ENCODE assay signal across 37 cellular contexts in the genomic region with DNA sequence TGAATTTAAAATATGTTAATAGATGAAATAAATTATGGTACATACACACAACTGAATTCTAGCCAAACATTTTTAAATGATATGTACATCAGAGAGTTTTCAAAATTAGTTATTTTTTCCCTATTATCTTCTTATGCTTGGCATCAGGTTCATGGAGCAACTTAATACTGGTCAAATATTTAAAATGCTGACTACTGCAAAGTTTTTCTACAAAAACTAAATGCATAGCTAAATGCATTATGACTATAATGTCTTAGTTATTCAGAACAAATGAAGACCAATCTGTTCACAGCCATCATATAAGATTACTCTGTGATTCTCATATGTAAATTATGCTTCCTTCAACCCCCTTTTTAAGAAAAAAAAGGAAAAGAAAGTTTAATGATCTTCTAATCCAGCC. TPM values are rescaled to one million over a fixed set of nuclear protein-coding genes. Genes with fewer than 3 reads are reported as not detected.
"Had no signal": no experiment of that assay in that cellular context is flagged by ENCODE, and none has a peak within 500 bp of the region (broad histone marks: within the 10 kb centered on the region; RNA-seq: fewer than 3 reads in every experiment).

No MANE protein-coding gene starts in this region.

- H3K36me3 Mint-ChIP-seq: naive thymus-derived CD4-positive, alpha-beta T cell; natural killer cell; neural progenitor cell; stimulated activated memory B cell treated with anti-CD40 and anti-IgM and Interleukin-4, amounts not matched to agents 10 μg/mL and 1 μg/mL and 100 μg/mL, for 72 hours; type B pancreatic cell had no signal

- H2AFZ ChIP-seq: neural progenitor cell, parathyroid adenoma had no signal

- H3K4me3 Mint-ChIP-seq: naive thymus-derived CD4-positive, alpha-beta T cell; natural killer cell; nephron; neural progenitor cell; stimulated activated memory B cell treated with anti-CD40 and anti-IgM and Interleukin-4, amounts not matched to agents 10 μg/mL and 1 μg/mL and 100 μg/mL, for 72 hours; stimulated activated naive CD8-positive, alpha-beta T cell treated with anti-CD3 and anti-CD28 coated beads, Interleukin-15, amount 100 ng/mL, for 72 hours; type B pancreatic cell had no signal

- H3K9ac ChIP-seq: neural progenitor cell, parathyroid adenoma had no signal

- H3K4me3 ChIP-seq: neural progenitor cell, ovary, psoas muscle, skin epidermis, smooth muscle cell, spleen, suprapubic skin, testis, tibial artery, transverse colon, upper lobe of right lung, uterus had no signal

- DNase-seq: naive thymus-derived CD4-positive, alpha-beta T cell; natural killer cell; nucleus accumbens; ovary; posterior cingulate gyrus; psoas muscle; right cardiac atrium; spleen; stimulated activated CD4-positive, alpha-beta T cell treated with anti-CD3 and anti-CD28 coated beads, Interleukin-12 subunit alpha, Interleukin-12 subunit beta, amount 100 ng/mL, for 4 hours; stimulated activated CD4-positive, alpha-beta T cell treated with anti-CD3 and anti-CD28 coated beads, Interleukin-1b, Interleukin-23, amount 100 ng/mL, for 48 hours; stimulated activated CD4-positive, alpha-beta T cell treated with anti-CD3 and anti-CD28 coated beads, Interleukin-4, amount 100 ng/mL, for 1 hour; stimulated activated CD4-positive, alpha-beta T cell treated with anti-CD3 and anti-CD28 coated beads, Interleukin-4, amount 100 ng/mL, for 4 hours; stimulated activated CD8-positive, alpha-beta memory T cell treated with anti-CD3 and anti-CD28 coated beads, Interleukin-4, amount 100 ng/mL, for 48 hours; stimulated activated naive CD4-positive, alpha-beta T cell; stimulated activated naive CD8-positive, alpha-beta T cell treated with anti-CD3 and anti-CD28 coated beads, Interleukin-15, amount 100 ng/mL, for 72 hours; stimulated activated naive CD8-positive, alpha-beta T cell treated with anti-CD3 and anti-CD28 coated beads, Interleukin-15, Interleukin-2, amounts not matched to agents 100 U/mL and 50 U/mL, for 24 hours; substantia nigra; testis; tibial artery; transverse colon; upper lobe of right lung; uterus had no signal

- H3K9me3 Mint-ChIP-seq: natural killer cell; nephron; neural progenitor cell; stimulated activated memory B cell treated with anti-CD40 and anti-IgM and Interleukin-4, amounts not matched to agents 10 μg/mL and 1 μg/mL and 100 μg/mL, for 72 hours; stimulated activated naive CD8-positive, alpha-beta T cell treated with anti-CD3 and anti-CD28 coated beads, Interleukin-15, amount 100 ng/mL, for 72 hours; type B pancreatic cell had no signal

- H3K36me3 ChIP-seq: neural progenitor cell, neutrophil, ovary, spleen, suprapubic skin, tibial artery, transverse colon, upper lobe of right lung, uterus had no signal

- H3K27ac ChIP-seq: neural progenitor cell, neutrophil, ovary, parathyroid adenoma, psoas muscle, skin epidermis, spleen, suprapubic skin, testis, tibial artery, transverse colon, upper lobe of right lung, uterus had no signal

- H3K4me1 ChIP-seq: psoas muscle, spleen, suprapubic skin, testis, tibial artery, transverse colon, upper lobe of right lung, uterus had no signal

- H3K79me2 ChIP-seq: parathyroid adenoma had no signal

- H3K27ac Mint-ChIP-seq: naive thymus-derived CD4-positive, alpha-beta T cell; natural killer cell; nephron; neural progenitor cell; progenitor cell of endocrine pancreas; stimulated activated memory B cell treated with anti-CD40 and anti-IgM and Interleukin-4, amounts not matched to agents 10 μg/mL and 1 μg/mL and 100 μg/mL, for 72 hours; stimulated activated naive CD8-positive, alpha-beta T cell treated with anti-CD3 and anti-CD28 coated beads, Interleukin-15, amount 100 ng/mL, for 72 hours; type B pancreatic cell had no signal

- H3K9me3 ChIP-seq: neutrophil, ovary, psoas muscle, spleen, suprapubic skin, testis, tibial artery, transverse colon, upper lobe of right lung, uterus had no signal

- H3K4me2 ChIP-seq: neural progenitor cell, smooth muscle cell had no signal

- H3K27me3 ChIP-seq: neural progenitor cell, neutrophil, ovary, suprapubic skin, testis, tibial artery, transverse colon, uterus had no signal

- ATAC-seq: naive thymus-derived CD4-positive, alpha-beta T cell; natural killer cell; psoas muscle; right cardiac atrium; sciatic nerve; stimulated activated memory B cell treated with anti-CD40 and anti-IgM and Interleukin-4, amounts not matched to agents 10 μg/mL and 1 μg/mL and 100 μg/mL, for 72 hours; stimulated activated naive CD8-positive, alpha-beta T cell treated with anti-CD3 and anti-CD28 coated beads, Interleukin-15, amount 100 ng/mL, for 72 hours; stimulated activated naive CD8-positive, alpha-beta T cell treated with anti-CD3 and anti-CD28 coated beads, Interleukin-15, Interleukin-2, amounts not matched to agents 100 U/mL and 50 U/mL, for 24 hours; upper lobe of right lung had no signal

RNA-seq across cellular contexts. Expression of a gene that starts 8.2 kb away (rescaled TPM):
- total RNA-seq: naive thymus-derived CD4-positive, alpha-beta T cell; natural killer cell; omental fat pad; ovary; progenitor cell of endocrine pancreas; psoas muscle; renal cortical epithelial cell; right cardiac atrium; sciatic nerve; smooth muscle cell; spleen; suprapubic skin; testis; transverse colon; upper lobe of right lung; urinary bladder had no signal
- polyA plus RNA-seq: naive thymus-derived CD4-positive, alpha-beta T cell; neural cell; ovary; psoas muscle; right cardiac atrium; smooth muscle cell; spleen; urinary bladder had no signal
